In the genomic region with DNA sequence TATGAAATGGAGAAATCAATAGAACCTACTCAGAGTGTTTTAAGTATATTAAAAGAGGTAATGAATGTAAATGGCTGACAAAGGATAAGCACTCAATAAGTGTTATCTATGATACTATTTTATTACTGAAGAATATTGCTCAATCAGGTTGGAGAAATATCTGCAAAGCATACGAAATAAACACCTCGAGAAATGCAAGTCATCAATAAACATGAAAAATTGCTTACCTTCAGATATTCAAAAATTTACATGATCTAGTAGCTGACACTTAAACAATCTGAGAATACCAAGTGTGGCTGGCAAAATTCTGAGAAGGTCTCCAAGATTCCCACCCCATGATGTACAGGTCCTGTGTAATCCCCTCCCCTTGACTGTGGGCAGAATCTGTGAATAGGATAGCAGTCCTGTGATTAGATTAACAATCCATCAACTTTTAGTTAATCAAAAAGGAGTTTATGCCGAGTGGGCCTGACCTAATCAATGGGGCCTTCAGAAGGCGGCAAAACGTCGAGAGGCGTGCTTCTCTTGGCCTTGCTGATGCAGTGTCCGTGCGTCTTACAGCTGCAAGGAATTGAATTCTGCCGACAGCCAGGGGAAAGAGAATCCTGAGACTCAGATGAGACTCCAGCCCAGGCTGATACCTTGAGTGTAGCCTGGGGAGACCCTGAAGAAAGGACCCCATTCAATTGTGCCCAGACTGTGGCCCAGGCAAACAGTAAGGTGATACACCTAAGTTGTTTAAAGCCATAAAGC, we compare ENCODE assay signal across 2 cellular contexts.
TF ChIP-seq lines count a peak whose summit lies in the region.

No MANE protein-coding gene starts in this region.

TF ChIP-seq in A549, 52 proteins besides CTCF, POLR2A, EP300 and RAD21:
- TF ChIP-seq MAFK (IDR thresholded peaks at IDR 0.05; ENCODE audit: partially characterized antibody) (peak; percentile 52), SREBF2 (IDR thresholded peaks at IDR 0.05) (no peak), NFE2L2 (conservative IDR thresholded peaks at IDR 0.05; ENCODE audit: low read length) (peak; percentile 44; the same call in 1 of the 2 replicates)
TF ChIP-seq in A549: peak in this region for 2.

TF ChIP-seq in K562, 482 proteins besides CTCF, POLR2A, EP300 and RAD21 (continued from another document):
- TF ChIP-seq ZC3H11A (IDR thresholded peaks at IDR 0.05; ENCODE audit: low read depth, low read length) (no peak), MAFG (tag; conservative IDR thresholded peaks at IDR 0.05) (peak; percentile 57), NR1H2 (CRISPR knock-in tag; IDR thresholded peaks at IDR 0.05) (no peak), ZNF589 (CRISPR knock-in tag; IDR thresholded peaks at IDR 0.05; ENCODE audit: low read depth) (no peak), NFRKB (IDR thresholded peaks at IDR 0.05; ENCODE audit: low read depth) (no peak), GTF2A2 (tag; IDR thresholded peaks at IDR 0.05) (no peak), ZNF316 (IDR thresholded peaks at IDR 0.05) (peak; percentile 25; the same call in 1 of the 2 replicates), ZNF143 (CRISPR knock-in tag; IDR thresholded peaks at IDR 0.05) (no peak), C11orf30 (IDR thresholded peaks at IDR 0.05; ENCODE audit: low read depth) (0 out of 2 replicates have a peak, but pooled peaks have one; percentile 17), EGR1 (conservative IDR thresholded peaks at IDR 0.05) (no peak), SRSF9 (IDR thresholded peaks at IDR 0.05; ENCODE audit: borderline replicate concordance, low read depth, low read length) (no peak), ADNP (tag; IDR thresholded peaks at IDR 0.05) (no peak), STAT5A (IDR thresholded peaks at IDR 0.05; ENCODE audit: borderline replicate concordance, low read length) (no peak)
- TF ChIP-seq, protein P1, sequence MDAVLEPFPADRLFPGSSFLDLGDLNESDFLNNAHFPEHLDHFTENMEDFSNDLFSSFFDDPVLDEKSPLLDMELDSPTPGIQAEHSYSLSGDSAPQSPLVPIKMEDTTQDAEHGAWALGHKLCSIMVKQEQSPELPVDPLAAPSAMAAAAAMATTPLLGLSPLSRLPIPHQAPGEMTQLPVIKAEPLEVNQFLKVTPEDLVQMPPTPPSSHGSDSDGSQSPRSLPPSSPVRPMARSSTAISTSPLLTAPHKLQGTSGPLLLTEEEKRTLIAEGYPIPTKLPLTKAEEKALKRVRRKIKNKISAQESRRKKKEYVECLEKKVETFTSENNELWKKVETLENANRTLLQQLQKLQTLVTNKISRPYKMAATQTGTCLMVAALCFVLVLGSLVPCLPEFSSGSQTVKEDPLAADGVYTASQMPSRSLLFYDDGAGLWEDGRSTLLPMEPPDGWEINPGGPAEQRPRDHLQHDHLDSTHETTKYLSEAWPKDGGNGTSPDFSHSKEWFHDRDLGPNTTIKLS (IDR thresholded peaks at IDR 0.05; ENCODE audit: borderline replicate concordance, low read depth) = no peak
- TF ChIP-seq, protein P2, sequence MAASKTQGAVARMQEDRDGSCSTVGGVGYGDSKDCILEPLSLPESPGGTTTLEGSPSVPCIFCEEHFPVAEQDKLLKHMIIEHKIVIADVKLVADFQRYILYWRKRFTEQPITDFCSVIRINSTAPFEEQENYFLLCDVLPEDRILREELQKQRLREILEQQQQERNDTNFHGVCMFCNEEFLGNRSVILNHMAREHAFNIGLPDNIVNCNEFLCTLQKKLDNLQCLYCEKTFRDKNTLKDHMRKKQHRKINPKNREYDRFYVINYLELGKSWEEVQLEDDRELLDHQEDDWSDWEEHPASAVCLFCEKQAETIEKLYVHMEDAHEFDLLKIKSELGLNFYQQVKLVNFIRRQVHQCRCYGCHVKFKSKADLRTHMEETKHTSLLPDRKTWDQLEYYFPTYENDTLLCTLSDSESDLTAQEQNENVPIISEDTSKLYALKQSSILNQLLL (CRISPR knock-in tag; IDR thresholded peaks at IDR 0.05; ENCODE audit: borderline replicate concordance) = no peak
- TF ChIP-seq, protein P3, sequence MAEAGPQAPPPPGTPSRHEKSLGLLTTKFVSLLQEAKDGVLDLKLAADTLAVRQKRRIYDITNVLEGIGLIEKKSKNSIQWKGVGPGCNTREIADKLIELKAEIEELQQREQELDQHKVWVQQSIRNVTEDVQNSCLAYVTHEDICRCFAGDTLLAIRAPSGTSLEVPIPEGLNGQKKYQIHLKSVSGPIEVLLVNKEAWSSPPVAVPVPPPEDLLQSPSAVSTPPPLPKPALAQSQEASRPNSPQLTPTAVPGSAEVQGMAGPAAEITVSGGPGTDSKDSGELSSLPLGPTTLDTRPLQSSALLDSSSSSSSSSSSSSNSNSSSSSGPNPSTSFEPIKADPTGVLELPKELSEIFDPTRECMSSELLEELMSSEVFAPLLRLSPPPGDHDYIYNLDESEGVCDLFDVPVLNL (CRISPR knock-in tag; IDR thresholded peaks at IDR 0.05; ENCODE audit: low read depth) = no peak
